In genomic region chr11:84384637-84385227, GRCh38 we compare ENCODE assay signal across 8 cellular contexts.
A peak's percentile ranks its signal among the peaks of the same experiment; 100 is the strongest.
DNase-seq lines count a peak whose midpoint lies in the region; ATAC-seq and TF ChIP-seq lines count a peak whose summit lies in the region.

No MANE protein-coding gene starts in this region.

- DNase-seq in DMS 273 (lab: John Stamatoyannopoulos, UW; ENCODE audit: unreplicated experiment) (peak; percentile 46), DMS 273 treated with DMSO at 0.1 percent for 48 hours (lab: John Stamatoyannopoulos, UW) (no peak), RKO (ENCODE audit: low spot score) (peak; percentile 66), dedifferentiated amniotic fluid mesenchymal stem cell (ENCODE audit: extremely low spot score) (peak; percentile 42), mesothelial cell of epicardium (ENCODE audit: low spot score in 2 of 2, unreplicated experiment in 2 of 2) (peak in 1 of 2 experiments; percentile 54)
- DNase-seq in activated T-helper 2 cell treated with anti-CD3 and anti-CD28 coated beads, Interferon-gamma antibody, Interleukin-2, Interleukin-4, amounts not matched to agents 10 μg/mL and 5 μg/mL and 100 μg/mL, durations not matched to agents 14 hours and 24 hours and 36 hours (ENCODE audit: low spot score): no peak

- intact Hi-C loops in activated T-helper 2 cell treated with anti-CD3 and anti-CD28 coated beads, Interferon-gamma antibody, Interleukin-2, Interleukin-4, amounts not matched to agents 10 μg/mL and 5 μg/mL and 100 μg/mL, durations not matched to agents 14 hours and 24 hours and 36 hours (cut with micrococcal nuclease): no loop called here

- peaks cover 1% of the 10 kb centered on the region for H3K4me1 Mint-ChIP-seq in mesothelial cell of epicardium
- no peaks in the 10 kb centered on the region for H3K4me1 Mint-ChIP-seq in activated T-helper 2 cell treated with anti-CD3 and anti-CD28 coated beads, Interferon-gamma antibody, Interleukin-2, Interleukin-4, amounts not matched to agents 10 μg/mL and 5 μg/mL and 100 μg/mL, durations not matched to agents 14 hours and 24 hours and 36 hours (ENCODE audit: low read depth)

- H3K27ac Mint-ChIP-seq in mesothelial cell of epicardium: no peak overlapping the region
- H3K27ac Mint-ChIP-seq in activated T-helper 2 cell treated with anti-CD3 and anti-CD28 coated beads, Interferon-gamma antibody, Interleukin-2, Interleukin-4, amounts not matched to agents 10 μg/mL and 5 μg/mL and 100 μg/mL, durations not matched to agents 14 hours and 24 hours and 36 hours: no peak overlapping the region

- ATAC-seq in GM18520 (IDR thresholded peaks at IDR 0.05; ENCODE audit: unreplicated experiment): peak; percentile 73
- ATAC-seq in HG03432 (IDR thresholded peaks at IDR 0.05; ENCODE audit: unreplicated experiment): peak; percentile 85

- H3K27me3 Mint-ChIP-seq in mesothelial cell of epicardium (ENCODE audit: low read depth): no peaks in the 10 kb centered on the region
- H3K27me3 Mint-ChIP-seq in activated T-helper 2 cell treated with anti-CD3 and anti-CD28 coated beads, Interferon-gamma antibody, Interleukin-2, Interleukin-4, amounts not matched to agents 10 μg/mL and 5 μg/mL and 100 μg/mL, durations not matched to agents 14 hours and 24 hours and 36 hours (ENCODE audit: low read depth): no peaks in the 10 kb centered on the region

- H3K4me3 Mint-ChIP-seq in mesothelial cell of epicardium: no peak overlapping the region
- no peak overlapping the region for H3K4me3 Mint-ChIP-seq in activated T-helper 2 cell treated with anti-CD3 and anti-CD28 coated beads, Interferon-gamma antibody, Interleukin-2, Interleukin-4, amounts not matched to agents 10 μg/mL and 5 μg/mL and 100 μg/mL, durations not matched to agents 14 hours and 24 hours and 36 hours (ENCODE audit: low read depth)

- H3K36me3 Mint-ChIP-seq in mesothelial cell of epicardium: no peaks in the 10 kb centered on the region
- H3K36me3 Mint-ChIP-seq in activated T-helper 2 cell treated with anti-CD3 and anti-CD28 coated beads, Interferon-gamma antibody, Interleukin-2, Interleukin-4, amounts not matched to agents 10 μg/mL and 5 μg/mL and 100 μg/mL, durations not matched to agents 14 hours and 24 hours and 36 hours (ENCODE audit: low read depth): no peaks in the 10 kb centered on the region

- peak; percentile 75 for TF ChIP-seq CTCF in mesothelial cell of epicardium (IDR thresholded peaks at IDR 0.05; ENCODE audit: unreplicated experiment)

- no peaks in the 10 kb centered on the region for H3K9me3 Mint-ChIP-seq in mesothelial cell of epicardium
- no peaks in the 10 kb centered on the region for H3K9me3 Mint-ChIP-seq in activated T-helper 2 cell treated with anti-CD3 and anti-CD28 coated beads, Interferon-gamma antibody, Interleukin-2, Interleukin-4, amounts not matched to agents 10 μg/mL and 5 μg/mL and 100 μg/mL, durations not matched to agents 14 hours and 24 hours and 36 hours

Comparison
In these comparisons a context has a peak if more than half of its experiments do, and no peak if none do; other contexts are left out.
1. DNase-seq: peak in DMS 273 (single experiment), RKO (single experiment) and dedifferentiated amniotic fluid mesenchymal stem cell (single experiment); none in DMS 273 treated with DMSO at 0.1 percent for 48 hours (single experiment) and activated T-helper 2 cell treated with anti-CD3 and anti-CD28 coated beads, Interferon-gamma antibody, Interleukin-2, Interleukin-4, amounts not matched to agents 10 μg/mL and 5 μg/mL and 100 μg/mL, durations not matched to agents 14 hours and 24 hours and 36 hours (single experiment).